In genomic region chr1:144077167-144077841, GRCh38 we compare ENCODE assay signal across 7 cellular contexts.
A peak's percentile ranks its signal among the peaks of the same experiment; 100 is the strongest.
DNase-seq lines count a peak whose midpoint lies in the region; ATAC-seq and TF ChIP-seq lines count a peak whose summit lies in the region.
"Not testable (repeated sequence)": the region's sequence is repeated elsewhere in the genome, so short reads cannot be mapped to it uniquely, and the experiment has no call there.

No MANE protein-coding gene starts in this region.

- not testable (repeated sequence) for TF ChIP-seq CTCF in neural crest cell (conservative IDR thresholded peaks at IDR 0.05)

- H3K9me3 Mint-ChIP-seq in neural crest cell, result not testable (repeated sequence)

- H3K4me1 Mint-ChIP-seq in neural crest cell, result not testable (repeated sequence)

- not testable (repeated sequence) for H3K9me3 ChIP-seq in HAP-1; right cardiac atrium (ENCODE audit: control insufficient read depth, low read length)

- not testable (repeated sequence) for H3K27me3 ChIP-seq in HAP-1 (ENCODE audit: low read depth); right cardiac atrium (ENCODE audit: control insufficient read depth, insufficient read depth)

- H3K4me3 ChIP-seq in HAP-1, result peak overlapping the region; percentile 42
- H3K4me3 ChIP-seq in right cardiac atrium (ENCODE audit: low read length), result peak overlapping the region; percentile 83

- H3K36me3 Mint-ChIP-seq in neural crest cell (ENCODE audit: low read depth), result not testable (repeated sequence)

- H3K27ac Mint-ChIP-seq in neural crest cell (ENCODE audit: unreplicated experiment), result not testable (repeated sequence)

- not testable (repeated sequence) for H3K36me3 ChIP-seq in HAP-1 (replicated peaks)

- in situ Hi-C loops in HAP-1 (cut with MboI; ENCODE audit: low sequenced_read_pairs), result not testable (repeated sequence)

- not testable (repeated sequence) for H3K4me1 ChIP-seq in HAP-1; right cardiac atrium (ENCODE audit: control insufficient read depth, insufficient read depth, low read length)

- DNase-seq in HAP-1 (ENCODE audit: low spot score in 2 of 2), result peak; percentile 5 to 65
- DNase-seq in SW480 (ENCODE audit: low spot score), result peak; percentile 13
- DNase-seq in activated T-helper 9 cell treated with anti-CD3 and anti-CD28 coated beads, Interleukin-2, amount 50 U/mL, for 16 hours (ENCODE audit: low read depth), result peak; percentile 25
- peak; percentile 7 for DNase-seq in dermis blood vessel endothelial cell
- DNase-seq in right cardiac atrium, result peak; percentile 11 to 78 (median 35)
- peak; percentile 41 for DNase-seq in neural crest cell (ENCODE audit: low read depth, low spot score)
- DNase-seq in stimulated activated CD8-positive, alpha-beta memory T cell treated with anti-CD3 and anti-CD28 coated beads, Interleukin-12 subunit alpha, Interleukin-12 subunit beta, amount 100 ng/mL, for 4 hours (ENCODE audit: low read depth), result peak; percentile 47

- peak overlapping the region; percentile 80 for H3K4me3 Mint-ChIP-seq in neural crest cell

- H3K27me3 Mint-ChIP-seq in neural crest cell (ENCODE audit: low read depth), result not testable (repeated sequence)

- intact Hi-C loops in right cardiac atrium (cut with DNase I), result not testable (repeated sequence)

- H3K27ac ChIP-seq in right cardiac atrium (ENCODE audit: low read length), result not testable (repeated sequence)

- not testable (repeated sequence) for ATAC-seq in right cardiac atrium

- WGBS in right cardiac atrium, result under 1% methylated on average over 93 of the region's 93 CpGs
